16 cellular contexts compared by ENCODE assay signal in the genomic region with DNA sequence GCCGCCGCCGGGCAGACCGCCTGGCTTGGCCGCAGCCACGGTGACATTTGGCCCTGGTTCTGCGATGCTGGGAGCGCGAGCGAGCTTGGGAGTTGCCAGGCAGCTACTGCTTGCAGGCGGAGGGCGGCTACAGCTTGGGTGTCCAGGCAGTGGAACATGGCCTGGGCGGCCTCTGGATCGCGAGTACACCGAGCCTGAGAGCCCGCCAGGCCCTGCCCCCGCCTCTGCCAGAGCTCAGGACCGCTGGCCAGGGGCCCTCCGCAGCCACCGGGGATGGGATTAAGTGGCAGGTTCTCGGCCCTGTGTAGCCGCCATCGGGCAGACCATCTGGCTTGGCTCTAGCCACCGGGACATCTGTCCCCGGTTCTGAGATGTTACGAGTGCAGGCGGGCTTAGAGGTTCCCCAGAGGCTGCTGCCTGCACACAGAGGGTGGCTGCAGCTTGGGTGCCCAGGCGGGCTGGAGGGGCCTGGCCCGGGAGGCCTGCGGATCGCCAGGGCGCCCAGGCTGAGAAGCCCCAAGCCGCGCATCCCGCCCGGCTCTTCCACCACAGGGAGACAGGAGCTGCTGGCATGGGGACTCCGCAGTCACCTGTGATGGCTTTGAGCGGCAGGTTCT. TPM values are rescaled to one million over a fixed set of nuclear protein-coding genes. Genes with fewer than 3 reads are reported as not detected.
DNase-seq lines count a peak whose midpoint lies in the region; ATAC-seq, FAIRE-seq and TF ChIP-seq lines count a peak whose summit lies in the region.
"Not testable (repeated sequence)": the region's sequence is repeated elsewhere in the genome, so short reads cannot be mapped to it uniquely, and the experiment has no call there.
"Had no signal": no experiment of that assay in that cellular context is flagged by ENCODE, and none has a peak within 500 bp of the region (broad histone marks: within the 10 kb centered on the region; RNA-seq: fewer than 3 reads in every experiment).

No MANE protein-coding gene starts in this region.

- H3K36me3 ChIP-seq in RWPE2 (ENCODE audit: low read depth); right lobe of liver; pancreas; upper lobe of left lung: not testable (repeated sequence)

- TF ChIP-seq POLR2A in right lobe of liver (IDR thresholded peaks at IDR 0.05); upper lobe of left lung (IDR thresholded peaks at IDR 0.05): not testable (repeated sequence)

- ATAC-seq in RWPE2 (ENCODE audit: low read depth) = peak; percentile 33; the same call in 2 of the 3 replicates
- ATAC-seq in Right ventricle myocardium inferior = peak; percentile 52
- ATAC-seq in left ventricle myocardium superior = peak; percentile 86
- peak; percentile 80 for ATAC-seq in left lobe of liver
- ATAC-seq in right lobe of liver = peak; percentile 10 to 61 (median 40)
- ATAC-seq in pancreas = peak in 3 of 4 donors; percentile 63 to 76 (median 65)
- peak; percentile 41 for ATAC-seq in upper lobe of left lung (ENCODE audit: low FRiP score in 2 of 2)

- no CpG with 5 or more reads among the region's 39 CpGs for WGBS in right lobe of liver (ENCODE audit: insufficient coverage, low coverage, low lambda C conversion rate, missing lambda C conversion rate)
- WGBS in pancreas, 2 donors = 69 to 73% methylated on average over 7 to 10 of the region's 39 CpGs
- WGBS in upper lobe of left lung, 2 donors = no CpG with 5 or more reads among the region's 39 CpGs

- H3K27me3 ChIP-seq in RWPE2 (ENCODE audit: insufficient read depth, poor library complexity, severe bottlenecking); right lobe of liver; pancreas; upper lobe of left lung: not testable (repeated sequence)

- TF ChIP-seq EP300 in upper lobe of left lung (IDR thresholded peaks at IDR 0.05) = not testable (repeated sequence)

- not testable (repeated sequence) for H3K27ac ChIP-seq in RWPE2 (ENCODE audit: poor library complexity, severe bottlenecking); right lobe of liver; pancreas; upper lobe of left lung

- not testable (repeated sequence) for H3K4me3 ChIP-seq in RWPE2 (ENCODE audit: severe bottlenecking); right lobe of liver; pancreas; upper lobe of left lung

- H3K9me3 ChIP-seq in RWPE2 (ENCODE audit: severe bottlenecking); right lobe of liver; pancreas; upper lobe of left lung: not testable (repeated sequence)

- not testable (repeated sequence) for H3K4me1 ChIP-seq in RWPE2 (ENCODE audit: insufficient read depth, poor library complexity, severe bottlenecking); right lobe of liver; pancreas; upper lobe of left lung

- not testable (repeated sequence) for TF ChIP-seq CTCF in RWPE2 (IDR thresholded peaks at IDR 0.05; ENCODE audit: poor library complexity, severe bottlenecking); right lobe of liver (IDR thresholded peaks at IDR 0.05); pancreas (IDR thresholded peaks at IDR 0.05); upper lobe of left lung (IDR thresholded peaks at IDR 0.05)

- not testable (repeated sequence) for DNase-seq in RWPE2 (ENCODE audit: low spot score); Right ventricle myocardium inferior (ENCODE audit: missing footprints); left ventricle myocardium superior; left lobe of liver (ENCODE audit: low spot score); right lobe of liver; pancreas
- peak in 1 of 2 donors; percentile 21 for DNase-seq in upper lobe of left lung

- FAIRE-seq in pancreas (lab: Jason Lieb, UNC) = not testable (repeated sequence)

- intact Hi-C loops in Right ventricle myocardium inferior (cut with DNase I); left ventricle myocardium superior (cut with micrococcal nuclease); right lobe of liver (cut with DNase I); pancreas (cut with DNase I): not testable (repeated sequence)

RNA-seq across cellular contexts. Expression of a gene that starts 40.6 kb away (rescaled TPM):
- total RNA-seq in Right ventricle myocardium inferior (not detected), left ventricle myocardium superior (not detected), left lobe of liver (not detected), right lobe of liver (not detected), pancreas (not detected), upper lobe of left lung (not detected)
- polyA plus RNA-seq in pancreas = not detected
- total RNA-seq: A673; CD4-positive, alpha-beta memory T cell; CD4-positive, CD25-positive, alpha-beta regulatory T cell; CD8-positive, alpha-beta memory T cell; Daoy; G401; GM12878 had no signal
- polyA plus RNA-seq: AG04450; CD14-positive monocyte; CD4-positive, alpha-beta memory T cell; CD4-positive, CD25-positive, alpha-beta regulatory T cell; CD8-positive, alpha-beta memory T cell; GM12878 had no signal

Comparison
In these comparisons a context has a peak if more than half of its experiments do, and no peak if none do; other contexts are left out.
1. ATAC-seq: peak in every context shown above with its lines; median percentile 86 in left ventricle myocardium superior; 80 in left lobe of liver; 65 in pancreas; 52 in Right ventricle myocardium inferior; 41 in upper lobe of left lung; 40 in right lobe of liver; 33 in RWPE2.